ENCODE assay signal across 8 cellular contexts in the genomic region with DNA sequence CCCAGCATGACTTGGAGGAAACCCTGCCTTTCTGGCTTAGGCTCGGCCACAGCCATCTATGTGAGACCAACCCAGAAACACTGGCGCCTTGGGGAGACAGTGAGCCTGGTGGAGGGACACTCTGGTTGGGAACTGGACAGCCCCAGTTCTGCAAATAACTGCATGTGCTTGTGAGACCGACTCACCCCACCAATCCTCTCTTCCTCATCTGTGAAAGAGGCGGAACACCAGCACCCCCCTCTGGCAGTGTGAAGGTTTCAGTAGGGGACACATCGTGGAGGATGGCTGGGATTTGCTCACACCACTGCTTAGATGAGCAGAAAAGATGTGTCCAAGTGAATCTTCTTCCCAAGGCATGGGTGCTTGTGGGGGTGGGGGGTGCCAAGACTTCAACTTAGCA. TPM values are rescaled to one million over a fixed set of nuclear protein-coding genes. Genes with fewer than 3 reads are reported as not detected.
DNase-seq lines count a peak whose midpoint lies in the region; ATAC-seq lines count a peak whose summit lies in the region.

No MANE protein-coding gene starts in this region.

- H3K9me3 Mint-ChIP-seq in activated naive CD8-positive, alpha-beta T cell treated with anti-CD3 and anti-CD28 coated beads for 36 hours, result no peaks in the 10 kb centered on the region
- H3K9me3 Mint-ChIP-seq in naive B cell, result no peaks in the 10 kb centered on the region
- H3K9me3 Mint-ChIP-seq in T-helper 2 cell treated with Interferon-gamma antibody and Interleukin-4, amounts not matched to agents 5 μg/mL and 100 μg/mL, for 36 hours, result no peaks in the 10 kb centered on the region

- peak in 5 of 6 experiments; percentile 1 to 33 (median 7) for DNase-seq in stimulated activated naive CD4-positive, alpha-beta T cell (lab: John Stamatoyannopoulos, UW)
- DNase-seq in stimulated activated naive CD4-positive, alpha-beta T cell treated with Interleukin-2 at 50 U/mL for 16 hours (lab: John Stamatoyannopoulos, UW), result no peak
- peak; percentile 72 for DNase-seq in NCI-H748 (lab: John Stamatoyannopoulos, UW; ENCODE audit: unreplicated experiment)
- DNase-seq in activated naive CD8-positive, alpha-beta T cell treated with anti-CD3 and anti-CD28 coated beads for 36 hours, result peak; percentile 42
- DNase-seq in naive B cell, result peak; percentile 52
- DNase-seq in globus pallidus (ENCODE audit: low spot score), result no peak
- DNase-seq in T-helper 2 cell treated with Interferon-gamma antibody and Interleukin-4, amounts not matched to agents 5 μg/mL and 100 μg/mL, for 36 hours (ENCODE audit: low spot score), result no peak

- H3K4me3 Mint-ChIP-seq in activated naive CD8-positive, alpha-beta T cell treated with anti-CD3 and anti-CD28 coated beads for 36 hours, result no peak overlapping the region
- no peak overlapping the region for H3K4me3 Mint-ChIP-seq in naive B cell
- no peak overlapping the region for H3K4me3 Mint-ChIP-seq in T-helper 2 cell treated with Interferon-gamma antibody and Interleukin-4, amounts not matched to agents 5 μg/mL and 100 μg/mL, for 36 hours

- H3K4me1 Mint-ChIP-seq in activated naive CD8-positive, alpha-beta T cell treated with anti-CD3 and anti-CD28 coated beads for 36 hours, result peaks cover 22% of the 10 kb centered on the region
- H3K4me1 Mint-ChIP-seq in naive B cell, result peaks cover 12 to 34% (median 19%) of the 10 kb centered on the region in 3 donors
- no peaks in the 10 kb centered on the region for H3K4me1 Mint-ChIP-seq in T-helper 2 cell treated with Interferon-gamma antibody and Interleukin-4, amounts not matched to agents 5 μg/mL and 100 μg/mL, for 36 hours (ENCODE audit: low read depth)

- no peak overlapping the region for H3K27ac Mint-ChIP-seq in activated naive CD8-positive, alpha-beta T cell treated with anti-CD3 and anti-CD28 coated beads for 36 hours
- H3K27ac Mint-ChIP-seq in naive B cell, result no peak overlapping the region
- no peak overlapping the region for H3K27ac Mint-ChIP-seq in T-helper 2 cell treated with Interferon-gamma antibody and Interleukin-4, amounts not matched to agents 5 μg/mL and 100 μg/mL, for 36 hours

- no peaks in the 10 kb centered on the region for H3K36me3 Mint-ChIP-seq in activated naive CD8-positive, alpha-beta T cell treated with anti-CD3 and anti-CD28 coated beads for 36 hours
- no peaks in the 10 kb centered on the region for H3K36me3 Mint-ChIP-seq in naive B cell
- no peaks in the 10 kb centered on the region for H3K36me3 Mint-ChIP-seq in T-helper 2 cell treated with Interferon-gamma antibody and Interleukin-4, amounts not matched to agents 5 μg/mL and 100 μg/mL, for 36 hours (ENCODE audit: low read depth)

- ATAC-seq in naive B cell (ENCODE audit: low read depth in 2 of 2), result peak; percentile 59 to 78
- no peak for ATAC-seq in activated CD4-positive, CD25-positive, alpha-beta regulatory T cell treated with anti-CD3 and anti-CD28 coated beads, Interleukin-2, amount 50 U/mL, for 24 hours

- no peaks in the 10 kb centered on the region for H3K27me3 Mint-ChIP-seq in activated naive CD8-positive, alpha-beta T cell treated with anti-CD3 and anti-CD28 coated beads for 36 hours
- peaks cover 0 to 5% (median 0%) of the 10 kb centered on the region in 3 donors for H3K27me3 Mint-ChIP-seq in naive B cell
- H3K27me3 Mint-ChIP-seq in T-helper 2 cell treated with Interferon-gamma antibody and Interleukin-4, amounts not matched to agents 5 μg/mL and 100 μg/mL, for 36 hours (ENCODE audit: low read depth), result peaks cover 7% of the 10 kb centered on the region

RNA-seq across cellular contexts. Expression of a gene that starts 43.4 kb away (rescaled TPM):
- total RNA-seq in activated naive CD8-positive, alpha-beta T cell treated with anti-CD3 and anti-CD28 coated beads for 36 hours, result 10 to 100 TPM; 12.3 to 12.9 TPM
- 10 to 100 TPM in 1 of 6 donors, 1 to 10 TPM in 4, under 1 TPM in 1; 0.63 to 10.1 (median 3.5) TPM for polyA plus RNA-seq in naive B cell (ENCODE audit: low read depth in 6 of 6)

Comparison
In these comparisons a context has a peak if more than half of its experiments do, and no peak if none do; other contexts are left out.
1. DNase-seq: peak in stimulated activated naive CD4-positive, alpha-beta T cell (5 of 6), NCI-H748 (single experiment), activated naive CD8-positive, alpha-beta T cell treated with anti-CD3 and anti-CD28 coated beads for 36 hours (single experiment) and naive B cell (single experiment); none in stimulated activated naive CD4-positive, alpha-beta T cell treated with Interleukin-2 at 50 U/mL for 16 hours (single experiment), globus pallidus (single experiment) and T-helper 2 cell treated with Interferon-gamma antibody and Interleukin-4, amounts not matched to agents 5 μg/mL and 100 μg/mL, for 36 hours (single experiment).
2. ATAC-seq: peak in naive B cell (2 of 2); none in activated CD4-positive, CD25-positive, alpha-beta regulatory T cell treated with anti-CD3 and anti-CD28 coated beads, Interleukin-2, amount 50 U/mL, for 24 hours (0 of 2).